8 cellular contexts compared by ENCODE assay signal in the genomic region with DNA sequence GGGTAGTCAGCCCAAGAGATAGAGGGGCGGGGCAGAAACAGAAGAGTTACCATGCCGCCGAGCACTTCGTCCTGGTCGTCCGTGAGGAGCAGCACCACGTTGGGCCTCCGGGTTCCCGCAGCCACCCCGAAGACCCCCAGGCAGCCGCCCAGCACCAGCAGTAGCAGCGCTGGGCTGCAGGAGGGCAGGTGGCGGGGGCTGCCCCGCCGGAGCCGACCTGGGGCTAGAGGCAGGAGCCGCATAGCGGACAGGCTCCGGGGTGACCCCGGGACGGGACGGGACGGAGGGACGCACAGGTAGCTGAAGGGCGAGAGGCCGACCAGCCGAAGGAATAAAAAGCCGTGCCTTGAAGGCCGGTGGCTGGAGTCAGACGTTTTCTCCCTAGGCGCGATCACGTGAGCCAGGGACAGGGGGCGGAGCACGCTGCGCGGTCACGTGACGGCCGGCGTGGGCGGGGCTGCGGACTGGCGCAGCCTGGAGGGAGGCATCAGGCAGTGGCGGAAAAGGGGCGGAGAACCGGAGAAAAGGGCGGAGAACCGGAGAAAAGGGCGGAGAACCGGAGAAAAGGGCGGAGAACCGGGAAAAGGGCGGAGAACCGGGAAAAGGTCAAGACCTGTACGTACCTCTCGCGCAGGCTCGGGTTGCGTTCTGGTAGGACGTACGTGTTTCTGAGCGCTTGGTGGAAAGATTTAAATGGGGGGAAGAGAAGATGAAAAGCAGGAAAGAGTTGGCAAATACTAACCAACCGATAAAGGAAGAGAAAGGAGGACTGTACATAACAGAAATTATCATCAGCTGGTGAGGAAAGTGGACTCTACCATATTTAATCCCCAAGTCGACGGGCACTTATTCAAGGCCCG. TPM values are rescaled to one million over a fixed set of nuclear protein-coding genes. Genes with fewer than 3 reads are reported as not detected.
A peak's percentile ranks its signal among the peaks of the same experiment; 100 is the strongest.
DNase-seq lines count a peak whose midpoint lies in the region; ATAC-seq and TF ChIP-seq lines count a peak whose summit lies in the region.

A gene (minus strand): TSS at position 372 of the 860 bp plus-strand sequence. CDS start 130 bp downstream, at position 242.

- TF ChIP-seq CTCF in GM10266 (IDR thresholded peaks at IDR 0.05; ENCODE audit: control insufficient read depth, insufficient read depth, low read depth, missing control alignments): no peak
- TF ChIP-seq CTCF in parathyroid adenoma (IDR thresholded peaks at IDR 0.05): no peak
- TF ChIP-seq CTCF in tibial nerve (IDR thresholded peaks at IDR 0.05): peak in 2 of 5 experiments; percentile 10 to 31

- H3K4me3 ChIP-seq in parathyroid adenoma (ENCODE audit: low read depth, low read length) (peak within 1 kb of the TSS; percentile 76), tibial nerve (peak within 1 kb of the TSS; percentile 88 to 99 (median 98))

- H3K27ac ChIP-seq in parathyroid adenoma (peak within 1 kb of the TSS; percentile 84), tibial nerve (peak within 1 kb of the TSS; percentile 85 to 96 (median 92))

- H3K79me2 ChIP-seq in parathyroid adenoma: no peaks in the 10 kb centered on the region

- peak; percentile 94 for DNase-seq in GM10266 (ENCODE audit: extremely low spot score)
- DNase-seq in NCI-H1417 (lab: John Stamatoyannopoulos, UW): peak; percentile 95 to 97 (median 97)
- DNase-seq in SW 1271 (lab: John Stamatoyannopoulos, UW): peak; percentile 63 to 91
- DNase-seq in activated naive CD8-positive, alpha-beta T cell treated with anti-CD3 and anti-CD28 coated beads, Interleukin-2, amount 50 U/mL, for 24 hours: peak; percentile 98
- DNase-seq in Right ventricle myocardium superior: peak; percentile 97
- DNase-seq in tibial nerve (ENCODE audit: low spot score in 2 of 2): peak; percentile 96 to 97

- H3K27ac Mint-ChIP-seq in activated naive CD8-positive, alpha-beta T cell treated with anti-CD3 and anti-CD28 coated beads, Interleukin-2, amount 50 U/mL, for 24 hours: peak within 1 kb of the TSS; percentile 91

- H3K4me1 Mint-ChIP-seq in activated naive CD8-positive, alpha-beta T cell treated with anti-CD3 and anti-CD28 coated beads, Interleukin-2, amount 50 U/mL, for 24 hours: peaks cover 49% of the 10 kb centered on the region

- peak; percentile 83 to 90 for TF ChIP-seq EP300 in tibial nerve (IDR thresholded peaks at IDR 0.05)

- intact Hi-C loops in Right ventricle myocardium superior (cut with DNase I): no loop called here

- H3K4me1 ChIP-seq in parathyroid adenoma (no peaks in the 10 kb centered on the region), tibial nerve (peaks cover 0 to 42% (median 12%) of the 10 kb centered on the region in 4 donors)

- peak within 1 kb of the TSS; percentile 62 for H3K4me2 ChIP-seq in parathyroid adenoma (ENCODE audit: low read length)

- no peaks in the 10 kb centered on the region for H3K9me3 Mint-ChIP-seq in activated naive CD8-positive, alpha-beta T cell treated with anti-CD3 and anti-CD28 coated beads, Interleukin-2, amount 50 U/mL, for 24 hours

- H3K9me3 ChIP-seq in parathyroid adenoma (ENCODE audit: control insufficient read depth, low read length) (no peaks in the 10 kb centered on the region), tibial nerve (no peaks in the 10 kb centered on the region)

- peak within 1 kb of the TSS; percentile 77 for H3K9ac ChIP-seq in parathyroid adenoma

- WGBS in tibial nerve, 2 donors: 0 to 1% methylated on average over 63 to 67 of the region's 67 CpGs

- peak; percentile 45 to 73 for TF ChIP-seq POLR2A in tibial nerve (IDR thresholded peaks at IDR 0.05)

- H3K4me3 Mint-ChIP-seq in activated naive CD8-positive, alpha-beta T cell treated with anti-CD3 and anti-CD28 coated beads, Interleukin-2, amount 50 U/mL, for 24 hours: peak within 1 kb of the TSS; percentile 86

- no peaks in the 10 kb centered on the region for H3K27me3 ChIP-seq in parathyroid adenoma (ENCODE audit: control insufficient read depth, insufficient read depth, low read length)
- H3K27me3 ChIP-seq in tibial nerve: no peaks in the 10 kb centered on the region

- H3K36me3 Mint-ChIP-seq in activated naive CD8-positive, alpha-beta T cell treated with anti-CD3 and anti-CD28 coated beads, Interleukin-2, amount 50 U/mL, for 24 hours (ENCODE audit: low read depth): peaks cover 1% of the 10 kb centered on the region

- H3K27me3 Mint-ChIP-seq in activated naive CD8-positive, alpha-beta T cell treated with anti-CD3 and anti-CD28 coated beads, Interleukin-2, amount 50 U/mL, for 24 hours: no peaks in the 10 kb centered on the region

- H3K36me3 ChIP-seq in parathyroid adenoma (ENCODE audit: control insufficient read depth, insufficient read depth, low read length) (no peaks in the 10 kb centered on the region), tibial nerve (peaks cover 0 to 9% (median 0%) of the 10 kb centered on the region in 3 donors)

- H2AFZ ChIP-seq in parathyroid adenoma: peak within 1 kb of the TSS; percentile 100

- ATAC-seq in HG02678 (IDR thresholded peaks at IDR 0.05; ENCODE audit: unreplicated experiment) (peak; percentile 83), Right ventricle myocardium superior (ENCODE audit: poor library complexity) (peak; percentile 99)
- peak; percentile 87 for ATAC-seq in activated naive CD8-positive, alpha-beta T cell treated with anti-CD3 and anti-CD28 coated beads, Interleukin-2, amount 50 U/mL, for 24 hours

RNA-seq across cellular contexts. Expression of the gene that starts here (rescaled TPM):
- total RNA-seq in Right ventricle myocardium superior (97.9 TPM), tibial nerve (10 to 100 TPM; 72.2 to 88.4 (median 81.4) TPM)

Comparison
In these comparisons a context has a peak if more than half of its experiments do, and no peak if none do; other contexts are left out.
1. Peak in every context shown above with its lines: DNase-seq, ATAC-seq, H3K4me3 ChIP-seq and H3K27ac ChIP-seq.